Comparison of ENCODE assay signal across 16 cellular contexts in the genomic region with DNA sequence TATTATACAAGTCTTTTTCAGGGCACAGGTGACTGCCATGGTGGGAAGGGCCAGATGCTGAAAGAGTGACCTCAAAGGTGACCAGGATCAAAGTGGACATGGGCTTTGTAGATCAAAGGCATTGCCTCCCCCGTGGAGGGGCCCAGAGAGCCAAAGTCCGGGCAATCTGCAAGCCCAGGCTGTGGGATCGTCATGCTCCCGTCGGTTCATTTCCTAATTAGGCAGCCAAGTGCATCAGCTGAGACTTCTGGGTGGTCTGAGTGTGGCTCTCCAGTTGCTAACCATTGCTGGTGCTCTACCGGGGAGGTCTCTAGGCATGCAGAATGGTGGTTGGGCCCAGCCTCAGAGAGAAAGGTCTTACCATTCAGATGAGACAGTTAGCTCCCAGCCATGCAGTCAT.
"Had no signal": no experiment of that assay in that cellular context is flagged by ENCODE, and none has a peak within 500 bp of the region (broad histone marks: within the 10 kb centered on the region; RNA-seq: fewer than 3 reads in every experiment).

No MANE protein-coding gene starts in this region.

- H3K9me3 Mint-ChIP-seq: activated T-helper 1 cell treated with anti-CD3 and anti-CD28 coated beads, Interleukin-12 subunit alpha, Interleukin-12 subunit beta, Interleukin-2, Interleukin-4 antibody, amounts not matched to agents 30 ng/mL and 10 ng/mL and 1 ng/mL, durations not matched to agents 14 hours and 24 hours and 36 hours; T-helper 2 cell treated with Interferon-gamma antibody and Interleukin-4, amounts not matched to agents 5 μg/mL and 100 μg/mL, for 36 hours had no signal

- DNase-seq: activated CD4-positive, alpha-beta T cell treated with anti-CD3 and anti-CD28 coated beads for 36 hours; activated CD4-positive, alpha-beta T cell treated with anti-CD3 and anti-CD28 coated beads, Interleukin-2, amount 50 U/mL, for 48 hours; activated gamma-delta T cell treated with Interleukin-2 at 50 U/mL for 16 hours; dermis blood vessel endothelial cell; effector memory CD4-positive, alpha-beta T cell; islet precursor cell; ovary; spleen; stimulated activated CD4-positive, alpha-beta T cell treated with anti-CD3 and anti-CD28 coated beads, Interleukin-4, amount 100 ng/mL, for 4 hours; thyroid gland; uterus had no signal

- H3K27me3 Mint-ChIP-seq: activated CD4-positive, alpha-beta T cell treated with anti-CD3 and anti-CD28 coated beads for 36 hours had no signal

- H3K4me3 Mint-ChIP-seq: activated CD4-positive, alpha-beta T cell treated with anti-CD3 and anti-CD28 coated beads for 36 hours; activated T-helper 1 cell treated with anti-CD3 and anti-CD28 coated beads, Interleukin-12 subunit alpha, Interleukin-12 subunit beta, Interleukin-2, Interleukin-4 antibody, amounts not matched to agents 30 ng/mL and 10 ng/mL and 1 ng/mL, durations not matched to agents 14 hours and 24 hours and 36 hours; stimulated activated memory B cell treated with anti-CD40 and anti-IgM and Interleukin-4, amounts not matched to agents 10 μg/mL and 1 μg/mL and 100 μg/mL, for 72 hours; T-helper 2 cell treated with Interferon-gamma antibody and Interleukin-4, amounts not matched to agents 5 μg/mL and 100 μg/mL, for 36 hours had no signal

- H3K4me1 Mint-ChIP-seq: stimulated activated memory B cell treated with anti-CD40 and anti-IgM and Interleukin-4, amounts not matched to agents 10 μg/mL and 1 μg/mL and 100 μg/mL, for 72 hours had no signal

- H3K27ac Mint-ChIP-seq: activated CD4-positive, alpha-beta T cell treated with anti-CD3 and anti-CD28 coated beads for 36 hours; activated naive CD4-positive, alpha-beta T cell treated with anti-CD3 and anti-CD28 coated beads, Interleukin-2, amount 50 U/mL, for 72 hours; activated T-helper 1 cell treated with anti-CD3 and anti-CD28 coated beads, Interleukin-12 subunit alpha, Interleukin-12 subunit beta, Interleukin-2, Interleukin-4 antibody, amounts not matched to agents 30 ng/mL and 10 ng/mL and 1 ng/mL, durations not matched to agents 14 hours and 24 hours and 36 hours; stimulated activated memory B cell treated with anti-CD40 and anti-IgM and Interleukin-4, amounts not matched to agents 10 μg/mL and 1 μg/mL and 100 μg/mL, for 72 hours; T-helper 2 cell treated with Interferon-gamma antibody and Interleukin-4, amounts not matched to agents 5 μg/mL and 100 μg/mL, for 36 hours had no signal

- H3K27me3 ChIP-seq: ovary, spleen, thyroid gland, uterus had no signal

- H3K36me3 Mint-ChIP-seq: activated naive CD4-positive, alpha-beta T cell treated with anti-CD3 and anti-CD28 coated beads, Interleukin-2, amount 50 U/mL, for 72 hours; stimulated activated memory B cell treated with anti-CD40 and anti-IgM and Interleukin-4, amounts not matched to agents 10 μg/mL and 1 μg/mL and 100 μg/mL, for 72 hours had no signal

- ATAC-seq: activated CD4-positive, alpha-beta T cell treated with anti-CD3 and anti-CD28 coated beads for 36 hours; activated naive CD4-positive, alpha-beta T cell treated with anti-CD3 and anti-CD28 coated beads, Interleukin-2, amount 50 U/mL, for 72 hours; left lobe of liver; stimulated activated memory B cell treated with anti-CD40 and anti-IgM and Interleukin-4, amounts not matched to agents 10 μg/mL and 1 μg/mL and 100 μg/mL, for 72 hours had no signal

- H3K36me3 ChIP-seq: ovary, spleen, thyroid gland, uterus had no signal

- H3K27ac ChIP-seq: ovary, spleen, thyroid gland, uterus had no signal

- H3K4me1 ChIP-seq: spleen, thyroid gland, uterus had no signal

- H3K9me3 ChIP-seq: ovary, thyroid gland, uterus had no signal

- H3K4me3 ChIP-seq: ovary, spleen, thyroid gland, uterus had no signal
